Comparison of ENCODE assay signal across 1 cellular context in genomic region chr1:1063261-1063944, GRCh38.
A peak's percentile ranks its signal among the peaks of the same experiment; 100 is the strongest.
TF ChIP-seq lines count a peak whose summit lies in the region.

No MANE protein-coding gene starts in this region.

TF ChIP-seq in K562, 482 proteins besides CTCF, POLR2A, EP300 and RAD21 (continued from another document and continues in another):
- TF ChIP-seq PRDM10 (IDR thresholded peaks at IDR 0.05; ENCODE audit: partially characterized antibody) = peak; percentile 62
- TF ChIP-seq CBFB (CRISPR knock-in tag; IDR thresholded peaks at IDR 0.05) = no peak; the same call in 1 of the 2 replicates
- no peak for TF ChIP-seq FIP1L1 (IDR thresholded peaks at IDR 0.05; ENCODE audit: low read depth, low read length, poor library complexity, severe bottlenecking)
- no peak for TF ChIP-seq ZNF511 (CRISPR knock-in tag; IDR thresholded peaks at IDR 0.05)
- no peak for TF ChIP-seq MYC (IDR thresholded peaks at IDR 0.05; ENCODE audit: low read depth, low read length)
- TF ChIP-seq MYC (CRISPR knock-in tag; IDR thresholded peaks at IDR 0.05; ENCODE audit: borderline replicate concordance, low read depth) = no peak
- no peak for TF ChIP-seq USF2 (CRISPR knock-in tag; IDR thresholded peaks at IDR 0.05)
- no peak for TF ChIP-seq ILF3 (IDR thresholded peaks at IDR 0.05; ENCODE audit: borderline replicate concordance)
- TF ChIP-seq FOXJ3 (CRISPR knock-in tag; IDR thresholded peaks at IDR 0.05) = no peak
- no peak for TF ChIP-seq ZNF277 (CRISPR knock-in tag; IDR thresholded peaks at IDR 0.05; ENCODE audit: borderline replicate concordance)
- no peak for TF ChIP-seq PML (IDR thresholded peaks at IDR 0.05; ENCODE audit: low read length)
- TF ChIP-seq TOE1 (IDR thresholded peaks at IDR 0.05; ENCODE audit: borderline replicate concordance) = no peak
- TF ChIP-seq TOE1 (CRISPR knock-in tag; IDR thresholded peaks at IDR 0.05; ENCODE audit: borderline replicate concordance, low read depth) = no peak
- 0 out of 2 replicates have a peak, but pooled peaks have one; percentile 86 for TF ChIP-seq ZNF282 (CRISPR knock-in tag; IDR thresholded peaks at IDR 0.05)
- TF ChIP-seq BCOR (IDR thresholded peaks at IDR 0.05) = peak; percentile 85
- no peak for TF ChIP-seq MLLT1 (IDR thresholded peaks at IDR 0.05)
- TF ChIP-seq NCOA1 (IDR thresholded peaks at IDR 0.05; ENCODE audit: low read depth) = no peak
- TF ChIP-seq ELK1 (CRISPR knock-in tag; IDR thresholded peaks at IDR 0.05) = no peak
- no peak for TF ChIP-seq ILK (tag; IDR thresholded peaks at IDR 0.05; ENCODE audit: borderline replicate concordance, low read depth)
- TF ChIP-seq ELF1 (tag; IDR thresholded peaks at IDR 0.05) = no peak
- no peak for TF ChIP-seq ETV6 (IDR thresholded peaks at IDR 0.05; ENCODE audit: borderline replicate concordance in 1 of 2, low read depth in 2 of 2, low read length in 1 of 2)
- no peak for TF ChIP-seq ETV6 (CRISPR knock-in tag; IDR thresholded peaks at IDR 0.05; ENCODE audit: borderline replicate concordance)
- no peak for TF ChIP-seq TRIM28 (IDR thresholded peaks at IDR 0.05)
- TF ChIP-seq ZC3H4 (CRISPR knock-in tag; IDR thresholded peaks at IDR 0.05; ENCODE audit: borderline replicate concordance) = peak; percentile 50; the same call in 1 of the 2 replicates
- TF ChIP-seq TAF7 (tag; IDR thresholded peaks at IDR 0.05) = no peak
- TF ChIP-seq OTX1 (CRISPR knock-in tag; IDR thresholded peaks at IDR 0.05) = 0 out of 2 replicates have a peak, but pooled peaks have one; percentile 46
- TF ChIP-seq MCM3 (IDR thresholded peaks at IDR 0.05) = no peak
- TF ChIP-seq ZNF165 (CRISPR knock-in tag; IDR thresholded peaks at IDR 0.05; ENCODE audit: borderline replicate concordance) = no peak
- no peak for TF ChIP-seq ZNF639 (CRISPR knock-in tag; conservative IDR thresholded peaks at IDR 0.05 in 1 of 2, IDR thresholded peaks at IDR 0.05 in 1 of 2)
- no peak for TF ChIP-seq PTRF (tag; IDR thresholded peaks at IDR 0.05)
- TF ChIP-seq KDM4B (IDR thresholded peaks at IDR 0.05; ENCODE audit: borderline replicate concordance in 2 of 2, low read depth in 1 of 2) = no peak
- TF ChIP-seq ZKSCAN8 (CRISPR knock-in tag; IDR thresholded peaks at IDR 0.05) = no peak
- no peak for TF ChIP-seq ZZZ3 (IDR thresholded peaks at IDR 0.05)
- TF ChIP-seq ZNF436 (CRISPR knock-in tag; IDR thresholded peaks at IDR 0.05) = no peak
- peak; percentile 4 for TF ChIP-seq ZNF146 (CRISPR knock-in tag; IDR thresholded peaks at IDR 0.05; ENCODE audit: unreplicated experiment)
- TF ChIP-seq WHSC1 (IDR thresholded peaks at IDR 0.05; ENCODE audit: low read length) = peak; percentile 80
- TF ChIP-seq STAG1 (CRISPR knock-in tag; IDR thresholded peaks at IDR 0.05; ENCODE audit: borderline replicate concordance) = peak; percentile 75
- no peak for TF ChIP-seq ASH1L (IDR thresholded peaks at IDR 0.05; ENCODE audit: borderline replicate concordance, low read depth, partially characterized antibody)
- TF ChIP-seq E4F1 (CRISPR knock-in tag; IDR thresholded peaks at IDR 0.05; ENCODE audit: borderline replicate concordance) = no peak
- TF ChIP-seq CC2D1A (IDR thresholded peaks at IDR 0.05) = 0 out of 2 replicates have a peak, but pooled peaks have one; percentile 28
- TF ChIP-seq DMBX1 (CRISPR knock-in tag; IDR thresholded peaks at IDR 0.05; ENCODE audit: borderline replicate concordance) = no peak
- TF ChIP-seq ZFP36 (IDR thresholded peaks at IDR 0.05; ENCODE audit: low read depth, low read length, partially characterized antibody) = no peak
- TF ChIP-seq ZNF354B (CRISPR knock-in tag; IDR thresholded peaks at IDR 0.05) = no peak
- no peak for TF ChIP-seq NR2C2 (CRISPR knock-in tag; IDR thresholded peaks at IDR 0.05)
- TF ChIP-seq NR2C2 (tag; IDR thresholded peaks at IDR 0.05) = no peak
- TF ChIP-seq HOMEZ (CRISPR knock-in tag; IDR thresholded peaks at IDR 0.05) = no peak
- TF ChIP-seq BRCA1 (IDR thresholded peaks at IDR 0.05) = no peak
- no peak for TF ChIP-seq BRCA1 (CRISPR knock-in tag; IDR thresholded peaks at IDR 0.05)
- no peak for TF ChIP-seq CREB1 (IDR thresholded peaks at IDR 0.05)
- no peak for TF ChIP-seq CREB1 (CRISPR knock-in tag; IDR thresholded peaks at IDR 0.05)
- peak; percentile 46 for TF ChIP-seq ARHGAP35 (IDR thresholded peaks at IDR 0.05; ENCODE audit: partially characterized antibody)
- no peak for TF ChIP-seq ZBTB5 (IDR thresholded peaks at IDR 0.05)
- TF ChIP-seq SETDB1 (IDR thresholded peaks at IDR 0.05; ENCODE audit: low read length) = no peak
- 0 out of 2 replicates have a peak, but pooled peaks have one; percentile 68 for TF ChIP-seq TCF15 (CRISPR knock-in tag; IDR thresholded peaks at IDR 0.05)
- TF ChIP-seq EWSR1 (IDR thresholded peaks at IDR 0.05; ENCODE audit: borderline replicate concordance, low read depth, partially characterized antibody) = no peak
